10 cellular contexts compared by ENCODE assay signal in genomic region chr6:34056301-34056700, GRCh38.
DNase-seq lines count a peak whose midpoint lies in the region; ATAC-seq and TF ChIP-seq lines count a peak whose summit lies in the region.
"Had no signal": no experiment of that assay in that cellular context is flagged by ENCODE, and none has a peak within 500 bp of the region (broad histone marks: within the 10 kb centered on the region; RNA-seq: fewer than 3 reads in every experiment).

No MANE protein-coding gene starts in this region.

- H3K56ac ChIP-seq in H9 (ENCODE audit: insufficient read length, low read depth, low read length) = no peak overlapping the region

- no peak overlapping the region for H2BK20ac ChIP-seq in H9 (ENCODE audit: low read depth, low read length, poor library complexity, severe bottlenecking)

- no peak overlapping the region for H2BK12ac ChIP-seq in H9 (ENCODE audit: insufficient read length, low read depth, low read length)

- H3K9ac ChIP-seq in H9 (ENCODE audit: extremely low read depth, insufficient read length, low read length) = no peak overlapping the region

- no peak overlapping the region for H3K4me3 ChIP-seq in lower leg skin (ENCODE audit: low read depth, poor library complexity, severe bottlenecking)

- no peak overlapping the region for H4K5ac ChIP-seq in H9 (ENCODE audit: insufficient read length, low read depth, low read length)

- intact Hi-C loops in lower leg skin (cut with DNase I; ENCODE audit: low total_unique reads) = no loop called here

- H2BK120ac ChIP-seq in H9 (ENCODE audit: low read depth, low read length, poor library complexity, severe bottlenecking) = no peak overlapping the region

- H3K36me3 Mint-ChIP-seq in H9 (ENCODE audit: insufficient read depth in 1 of 3, low read depth in 3 of 3) = no peaks in the 10 kb centered on the region; a peak in 1 of 7 replicates

- peaks cover 20 to 50% of the 10 kb centered on the region in 2 experiments for H3K4me1 Mint-ChIP-seq in H9

- no peak overlapping the region; a peak in 1 of 5 replicates for H3K4me3 Mint-ChIP-seq in H9

- H3K9me3 Mint-ChIP-seq in H9 = no peaks in the 10 kb centered on the region

- DNase-seq in AG08396 (ENCODE audit: low spot score) (peak; percentile 76), H9 (peak; percentile 96), brain pericyte (ENCODE audit: low read depth, low spot score) (peak; percentile 24), lower leg skin (ENCODE audit: low spot score in 2 of 2) (peak; percentile 25 to 89), LoVo (ENCODE audit: low spot score) (no peak), T1000 (lab: John Stamatoyannopoulos, UW) (no peak), SKM-1 treated with dmso at 0.1 percent for 144 hours (lab: John Stamatoyannopoulos, UW; ENCODE audit: unreplicated experiment) (no peak)
- DNase-seq: central memory CD4-positive, alpha-beta T cell; stimulated activated CD4-positive, alpha-beta T cell treated with anti-CD3 and anti-CD28 coated beads, Interleukin-2, amount 100 ng/mL, for 48 hours had no signal

- H3T11ph ChIP-seq in H9 (ENCODE audit: low read length) = no peak overlapping the region

- H3K27me3 Mint-ChIP-seq in H9 (ENCODE audit: low read depth) = peaks cover 4% of the 10 kb centered on the region

- TF ChIP-seq POLR2A in lower leg skin (IDR thresholded peaks at IDR 0.05) = no peak

- TF ChIP-seq CTCF in H9 (conservative IDR thresholded peaks at IDR 0.05) = no peak
- no peak for TF ChIP-seq CTCF in lower leg skin (IDR thresholded peaks at IDR 0.05)

- H3K27ac Mint-ChIP-seq in H9 = no peak overlapping the region

- no peak overlapping the region for H2AK5ac ChIP-seq in H9 (ENCODE audit: insufficient read length, low read length)

- no peak overlapping the region for H3K23ac ChIP-seq in H9 (ENCODE audit: insufficient read length, low read depth, low read length)

- no CpG with 5 or more reads among the region's 26 CpGs for WGBS in H9 (ENCODE audit: extremely low coverage, insufficient read length, low lambda C conversion rate)
- WGBS in lower leg skin, 2 donors = 28 to 53% methylated on average over 6 to 7 of the region's 26 CpGs

- H3K79me2 ChIP-seq in H9 (ENCODE audit: insufficient read depth, low read length) = no peaks in the 10 kb centered on the region

- H3K23me2 ChIP-seq in H9 (ENCODE audit: insufficient read length, low read depth, low read length, poor library complexity, severe bottlenecking) = no peaks in the 10 kb centered on the region

- 0 out of 2 replicates have a peak overlapping the region, but pooled peaks have one; percentile 21 for H3K14ac ChIP-seq in H9 (ENCODE audit: insufficient read depth, low read length)

- no peaks in the 10 kb centered on the region for H3K27me3 ChIP-seq in H9 (ENCODE audit: insufficient read depth, low read length)

- H4K91ac ChIP-seq in H9 (ENCODE audit: insufficient read length, low read depth, low read length) = no peak overlapping the region

- peaks cover 3% of the 10 kb centered on the region; the same call in 1 of the 2 replicates for H3K4me1 ChIP-seq in H9 (ENCODE audit: insufficient read depth, low read length)

- H4K8ac ChIP-seq in H9 (replicated peaks; ENCODE audit: insufficient read length, low read depth, low read length) = no peak overlapping the region

- H3K18ac ChIP-seq in H9 (ENCODE audit: insufficient read length, low read depth, low read length) = peak overlapping the region; percentile 33

- no peaks in the 10 kb centered on the region for H3K79me1 ChIP-seq in H9 (ENCODE audit: insufficient read depth, low read depth, low read length, poor library complexity, severe bottlenecking)

- no peak for ATAC-seq in SK-N-SH treated with all-trans-retinoic acid at 6 μM for 48 hours

- no peak overlapping the region for H2BK5ac ChIP-seq in H9 (ENCODE audit: insufficient read length, low read length)

- H3K4me2 ChIP-seq in H9 (ENCODE audit: insufficient read depth, insufficient read length, low read length) = no peak overlapping the region

- no peak overlapping the region for H3K4ac ChIP-seq in H9 (ENCODE audit: low read depth, low read length)

- H4K20me1 ChIP-seq in H9 (ENCODE audit: control insufficient read depth, insufficient read depth, insufficient read length) = peaks cover 2% of the 10 kb centered on the region

- no peaks in the 10 kb centered on the region for H3K9me3 ChIP-seq in H9 (ENCODE audit: control insufficient read depth, low read depth, low read length)

- H2AFZ ChIP-seq in H9 (ENCODE audit: low read length) = no peak overlapping the region

- no peak overlapping the region for H2BK15ac ChIP-seq in H9 (ENCODE audit: low read depth, low read length)

- no peak overlapping the region for H3K27ac ChIP-seq in H9 (ENCODE audit: insufficient read length, low read depth, low read length)

TF ChIP-seq in SK-N-SH treated with all-trans-retinoic acid at 6 μM for 48 hours, 23 proteins besides CTCF, POLR2A, EP300 and RAD21:
- TF ChIP-seq TOX (CRISPR knock-in tag; IDR thresholded peaks at IDR 0.05; ENCODE audit: borderline replicate concordance) = no peak
- TF ChIP-seq ZFP3 (CRISPR knock-in tag; IDR thresholded peaks at IDR 0.05) = no peak
- TF ChIP-seq BACH2 (CRISPR knock-in tag; IDR thresholded peaks at IDR 0.05; ENCODE audit: borderline replicate concordance) = no peak
- TF ChIP-seq ZC3H10 (CRISPR knock-in tag; IDR thresholded peaks at IDR 0.05) = no peak
- no peak for TF ChIP-seq ZNF70 (CRISPR knock-in tag; IDR thresholded peaks at IDR 0.05)
- no peak for TF ChIP-seq ESRRG (CRISPR knock-in tag; IDR thresholded peaks at IDR 0.05)
- TF ChIP-seq ISL1 (CRISPR knock-in tag; IDR thresholded peaks at IDR 0.05) = no peak
- TF ChIP-seq, protein P1, sequence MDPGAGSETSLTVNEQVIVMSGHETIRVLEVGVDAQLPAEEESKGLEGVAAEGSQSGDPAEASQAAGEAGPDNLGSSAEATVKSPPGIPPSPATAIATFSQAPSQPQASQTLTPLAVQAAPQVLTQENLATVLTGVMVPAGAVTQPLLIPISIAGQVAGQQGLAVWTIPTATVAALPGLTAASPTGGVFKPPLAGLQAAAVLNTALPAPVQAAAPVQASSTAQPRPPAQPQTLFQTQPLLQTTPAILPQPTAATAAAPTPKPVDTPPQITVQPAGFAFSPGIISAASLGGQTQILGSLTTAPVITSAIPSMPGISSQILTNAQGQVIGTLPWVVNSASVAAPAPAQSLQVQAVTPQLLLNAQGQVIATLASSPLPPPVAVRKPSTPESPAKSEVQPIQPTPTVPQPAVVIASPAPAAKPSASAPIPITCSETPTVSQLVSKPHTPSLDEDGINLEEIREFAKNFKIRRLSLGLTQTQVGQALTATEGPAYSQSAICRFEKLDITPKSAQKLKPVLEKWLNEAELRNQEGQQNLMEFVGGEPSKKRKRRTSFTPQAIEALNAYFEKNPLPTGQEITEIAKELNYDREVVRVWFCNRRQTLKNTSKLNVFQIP (CRISPR knock-in tag; IDR thresholded peaks at IDR 0.05; ENCODE audit: borderline replicate concordance, low read depth) = no peak
- no peak for TF ChIP-seq PPARA (CRISPR knock-in tag; IDR thresholded peaks at IDR 0.05; ENCODE audit: borderline replicate concordance)
- no peak for TF ChIP-seq GLIS3 (CRISPR knock-in tag; IDR thresholded peaks at IDR 0.05)
- no peak for TF ChIP-seq ZNF565 (CRISPR knock-in tag; conservative IDR thresholded peaks at IDR 0.05; ENCODE audit: low read depth)
- no peak for TF ChIP-seq SNAI2 (CRISPR knock-in tag; IDR thresholded peaks at IDR 0.05)
- no peak for TF ChIP-seq OSR1 (CRISPR knock-in tag; IDR thresholded peaks at IDR 0.05)

Comparison
In these comparisons a context has a peak if more than half of its experiments do, and no peak if none do; other contexts are left out.
1. DNase-seq: peak in AG08396 (single experiment), H9 (single experiment), brain pericyte (single experiment) and lower leg skin (2 of 2); none in LoVo (single experiment), T1000 (single experiment) and SKM-1 treated with dmso at 0.1 percent for 144 hours (single experiment).